Comparison of ENCODE assay signal across 9 cellular contexts in genomic region chr3:192915306-192915705, GRCh38. TPM values are rescaled to one million over a fixed set of nuclear protein-coding genes. Genes with fewer than 3 reads are reported as not detected.
DNase-seq lines count a peak whose midpoint lies in the region; ATAC-seq, FAIRE-seq and TF ChIP-seq lines count a peak whose summit lies in the region.
"Had no signal": no experiment of that assay in that cellular context is flagged by ENCODE, and none has a peak within 500 bp of the region (broad histone marks: within the 10 kb centered on the region; RNA-seq: fewer than 3 reads in every experiment).

No MANE protein-coding gene starts in this region.

- no peak overlapping the region for H2AFZ ChIP-seq in Loucy (ENCODE audit: low read length)

- H3K9ac ChIP-seq in Loucy (ENCODE audit: low read depth, low read length, poor library complexity, severe bottlenecking) (no peak overlapping the region), kidney (ENCODE audit: low read length in 2 of 2) (no peak overlapping the region)

- H3K4me2 ChIP-seq in Loucy (ENCODE audit: low read depth, low read length, poor library complexity, severe bottlenecking), result peak overlapping the region; percentile 55

- no peaks in the 10 kb centered on the region for H3K9me2 ChIP-seq in Loucy (replicated peaks; ENCODE audit: low read depth, low read length)

- peak; percentile 59 for TF ChIP-seq CTCF in GM13977 (IDR thresholded peaks at IDR 0.05; ENCODE audit: extremely low read depth, insufficient read depth, missing control alignments)
- peak; percentile 59 for TF ChIP-seq CTCF in Loucy (conservative IDR thresholded peaks at IDR 0.05; ENCODE audit: low read length)
- peak; percentile 28 for TF ChIP-seq CTCF in kidney (IDR thresholded peaks at IDR 0.05; ENCODE audit: borderline replicate concordance, extremely low read depth, insufficient read depth)

- peak; percentile 22 for DNase-seq in AG08395 (ENCODE audit: low spot score)
- DNase-seq in GM13977 (ENCODE audit: low spot score), result peak; percentile 48
- DNase-seq in UCSD-AML1 (lab: John Stamatoyannopoulos, UW; ENCODE audit: unreplicated experiment), result peak; percentile 18
- DNase-seq in kidney, result no peak
- DNase-seq in stimulated activated CD8-positive, alpha-beta memory T cell treated with anti-CD3 and anti-CD28 coated beads, Interleukin-4, amount 100 ng/mL, for 48 hours, result no peak
- no peak for DNase-seq in activated CD4-positive, alpha-beta T cell treated with anti-CD3 and anti-CD28 coated beads for 48 hours

- peaks cover 24% of the 10 kb centered on the region; the same call in 1 of the 2 replicates for H3K79me2 ChIP-seq in Loucy (ENCODE audit: insufficient read depth, low read length)

- no peak for FAIRE-seq in kidney (lab: Jason Lieb, UNC)

- no peak for ATAC-seq in HG03565 (IDR thresholded peaks at IDR 0.05; ENCODE audit: unreplicated experiment)

- intact Hi-C loops in kidney (cut with DNase I), result no loop called here

- H3K4me1 ChIP-seq in Loucy (ENCODE audit: insufficient read depth, low read length, poor library complexity, severe bottlenecking) (peaks cover 30% of the 10 kb centered on the region), kidney (ENCODE audit: control insufficient read depth in 1 of 2, insufficient read depth in 1 of 2, low read depth in 1 of 2, low read length in 2 of 2) (peaks cover 4 to 12% of the 10 kb centered on the region in 2 donors)

- H3K4me3 ChIP-seq in Loucy (ENCODE audit: low read length, poor library complexity, severe bottlenecking), result peak overlapping the region; percentile 38
- H3K4me3 ChIP-seq in kidney (ENCODE audit: low read length in 2 of 2), result peak overlapping the region; percentile 37 to 43

- H3K9me3 ChIP-seq in Loucy (ENCODE audit: insufficient read depth, low read depth, low read length) (no peaks in the 10 kb centered on the region), kidney (ENCODE audit: control insufficient read depth in 1 of 2, low read length in 2 of 2) (no peaks in the 10 kb centered on the region)

- no peaks in the 10 kb centered on the region for H3K27me3 ChIP-seq in Loucy (ENCODE audit: insufficient read depth, low read length, poor library complexity, severe bottlenecking)

- H3F3A ChIP-seq in Loucy (ENCODE audit: low read depth), result no peaks in the 10 kb centered on the region

- peaks cover 4% of the 10 kb centered on the region for H4K20me1 ChIP-seq in Loucy (ENCODE audit: insufficient read depth, low read length, poor library complexity, severe bottlenecking)

- H3K36me3 ChIP-seq in Loucy (ENCODE audit: insufficient read depth, low read length) (no peaks in the 10 kb centered on the region), kidney (ENCODE audit: control insufficient read depth in 1 of 2, insufficient read depth in 2 of 2, low read length in 2 of 2) (no peaks in the 10 kb centered on the region)

- in situ Hi-C loops in GM13977 (cut with MboI; ENCODE audit: low pct_unique_long_range_greater_than_20kb, low sequenced_read_pairs, unreplicated experiment), result loop anchor here (10.0 kb wide), 1 partner anchor 101 kb away; no protein-coding TSS in a partner anchor

- no peak overlapping the region for H3K27ac ChIP-seq in kidney (ENCODE audit: low read depth in 2 of 2, low read length in 2 of 2)
- H3K27ac ChIP-seq: epithelial cell of prostate had no signal

RNA-seq across cellular contexts. Expression of gene MB21D2, which starts 2.4 kb away (rescaled TPM):
- 3.9 TPM for total RNA-seq in kidney
- polyA plus RNA-seq in kidney (ENCODE audit: insufficient read depth, low read depth, low replicate concordance), result 3.2 TPM

Comparison
In these comparisons a context has a peak if more than half of its experiments do, and no peak if none do; other contexts are left out.
1. DNase-seq: peak in AG08395 (single experiment), GM13977 (single experiment) and UCSD-AML1 (single experiment); none in kidney (single experiment), stimulated activated CD8-positive, alpha-beta memory T cell treated with anti-CD3 and anti-CD28 coated beads, Interleukin-4, amount 100 ng/mL, for 48 hours (single experiment) and activated CD4-positive, alpha-beta T cell treated with anti-CD3 and anti-CD28 coated beads for 48 hours (single experiment).
2. Peak in every context shown above with its lines, with median percentiles within 50 percentile points of each other: CTCF ChIP-seq.